In genomic region chr9:115154969-115155534, GRCh38 we compare ENCODE assay signal across 20 cellular contexts. TPM values are rescaled to one million over a fixed set of nuclear protein-coding genes. Genes with fewer than 3 reads are reported as not detected.
DNase-seq lines count a peak whose midpoint lies in the region; ATAC-seq and TF ChIP-seq lines count a peak whose summit lies in the region.
"Had no signal": no experiment of that assay in that cellular context is flagged by ENCODE, and none has a peak within 500 bp of the region (broad histone marks: within the 10 kb centered on the region; RNA-seq: fewer than 3 reads in every experiment).

No MANE protein-coding gene starts in this region.

- no peak for TF ChIP-seq CTCF in dorsolateral prefrontal cortex (IDR thresholded peaks at IDR 0.05 in 54 of 56, conservative IDR thresholded peaks at IDR 0.05 in 2 of 56; ENCODE audit: low read depth in 1 of 56, partially characterized antibody in 56 of 56)
- no peak for TF ChIP-seq CTCF in uterus (IDR thresholded peaks at IDR 0.05)

- H3K18ac ChIP-seq in trophoblast cell (ENCODE audit: low read length) = no peak overlapping the region

- H3K23ac ChIP-seq in trophoblast cell (ENCODE audit: low read length) = no peak overlapping the region

- H2BK5ac ChIP-seq in trophoblast cell (ENCODE audit: low read depth, low read length, poor library complexity) = no peak overlapping the region

- no peak overlapping the region for H3K27ac ChIP-seq in right cardiac atrium (ENCODE audit: low read length)
- H3K27ac ChIP-seq in dorsolateral prefrontal cortex = peak overlapping the region in 2 of 59 donors; percentile 4 to 28
- no peak overlapping the region for H3K27ac ChIP-seq in trophoblast cell (ENCODE audit: low read depth, low read length)
- H3K27ac ChIP-seq in uterus = peak overlapping the region; percentile 42 to 93
- H3K27ac ChIP-seq: C4-2B, SK-N-MC had no signal

- DNase-seq in left ventricle myocardium superior = no peak
- no peak for DNase-seq in right cardiac atrium
- peak in 7 of 10 donors; percentile 21 to 78 (median 44) for DNase-seq in dorsolateral prefrontal cortex
- no peak for DNase-seq in trophoblast cell
- no peak for DNase-seq in uterus
- no peak for DNase-seq in activated gamma-delta T cell treated with Interleukin-2 at 50 U/mL for 16 hours
- no peak for DNase-seq in middle frontal gyrus (ENCODE audit: extremely low spot score, low spot score)
- no peak for DNase-seq in activated effector memory CD4-positive, alpha-beta T cell treated with Interleukin-2 at 50 U/mL for 16 hours
- DNase-seq: CD8-positive, alpha-beta memory T cell; EL; GF-D8; KBM-7; NCI-H1092; NCI-H1436 treated with DMSO at 0.1 percent for 48 hours; NCI-H1930; NCI-H526 treated with DMSO at 0.1 percent for 48 hours; Right ventricle myocardium superior had no signal

- H3K36me3 ChIP-seq in trophoblast cell (ENCODE audit: control insufficient read depth in 1 of 2, insufficient read depth in 2 of 2, low read length in 2 of 2) (no peaks in the 10 kb centered on the region), uterus (no peaks in the 10 kb centered on the region)

- peaks cover 3% of the 10 kb centered on the region for H3K79me1 ChIP-seq in trophoblast cell (ENCODE audit: low read length)

- ATAC-seq in left ventricle myocardium superior = peak; percentile 24
- no peak for ATAC-seq in right cardiac atrium
- ATAC-seq: HepG2 had no signal

- H3K4me2 ChIP-seq in trophoblast cell (ENCODE audit: low read length) = no peak overlapping the region

- H2BK12ac ChIP-seq in trophoblast cell (ENCODE audit: low read length) = peak overlapping the region; percentile 67

- no peak overlapping the region for H3K9ac ChIP-seq in trophoblast cell (ENCODE audit: low read length)

- no peak overlapping the region for H4K12ac ChIP-seq in trophoblast cell (ENCODE audit: low read depth, low read length)

- H2AK5ac ChIP-seq in trophoblast cell (ENCODE audit: low read length) = peak overlapping the region; percentile 36

- no peak overlapping the region for H4K8ac ChIP-seq in trophoblast cell (ENCODE audit: low read depth, low read length)

- no peak for TF ChIP-seq POLR2A in uterus (IDR thresholded peaks at IDR 0.05)

- H3K4ac ChIP-seq in trophoblast cell (ENCODE audit: low read depth, low read length) = no peak overlapping the region

- H3K27me3 ChIP-seq in right cardiac atrium (ENCODE audit: control insufficient read depth, insufficient read depth) (no peaks in the 10 kb centered on the region), dorsolateral prefrontal cortex (no peaks in the 10 kb centered on the region), trophoblast cell (ENCODE audit: insufficient read depth, low read length) (no peaks in the 10 kb centered on the region), uterus (no peaks in the 10 kb centered on the region)

- no peaks in the 10 kb centered on the region for H3K79me2 ChIP-seq in trophoblast cell (ENCODE audit: control insufficient read depth, insufficient read depth, low read length, poor library complexity)

- H3K4me3 ChIP-seq in right cardiac atrium (ENCODE audit: low read length) = no peak overlapping the region
- H3K4me3 ChIP-seq in dorsolateral prefrontal cortex = no peak overlapping the region
- no peak overlapping the region for H3K4me3 ChIP-seq in trophoblast cell (ENCODE audit: low read depth, low read length)
- no peak overlapping the region for H3K4me3 ChIP-seq in uterus
- H3K4me3 ChIP-seq: SK-N-MC had no signal

- WGBS in right cardiac atrium = 84% methylated on average over 6 of the region's 6 CpGs
- no CpG with 5 or more reads among the region's 6 CpGs for WGBS in trophoblast cell (ENCODE audit: extremely low coverage, insufficient coverage, insufficient read length)

- H3K9me3 ChIP-seq in right cardiac atrium (ENCODE audit: control insufficient read depth, low read length) (no peaks in the 10 kb centered on the region), trophoblast cell (ENCODE audit: insufficient read depth, low read depth, low read length) (no peaks in the 10 kb centered on the region), uterus (no peaks in the 10 kb centered on the region)

- no peak overlapping the region for H4K91ac ChIP-seq in trophoblast cell (ENCODE audit: low read depth, low read length)

- intact Hi-C loops in left ventricle myocardium superior (cut with micrococcal nuclease) = no loop called here
- intact Hi-C loops in right cardiac atrium (cut with DNase I) = no loop called here
- intact Hi-C loops in dorsolateral prefrontal cortex (cut with DNase I) = no loop called here
- intact Hi-C loops in uterus (cut with DNase I; ENCODE audit: low total_unique reads) = no loop called here

- H3K14ac ChIP-seq in trophoblast cell (ENCODE audit: low read length) = peak overlapping the region; percentile 40

- H2AFZ ChIP-seq in trophoblast cell (ENCODE audit: insufficient read depth, low read length, poor library complexity) = no peak overlapping the region

- no peak overlapping the region for H2BK120ac ChIP-seq in trophoblast cell (ENCODE audit: insufficient read depth, low read length, poor library complexity)

- H3K4me1 ChIP-seq in right cardiac atrium (ENCODE audit: control insufficient read depth, insufficient read depth, low read length) (no peaks in the 10 kb centered on the region), trophoblast cell (ENCODE audit: control insufficient read depth in 1 of 2, insufficient read depth in 2 of 2, low read length in 2 of 2) (peaks cover 8 to 10% of the 10 kb centered on the region in 2 experiments), uterus (peaks cover 0 to 4% of the 10 kb centered on the region in 2 donors)

RNA-seq across cellular contexts. Expression of gene TNC, which starts 37.1 kb away (rescaled TPM):
- total RNA-seq in left ventricle myocardium superior (2.5 TPM), right cardiac atrium (10 to 100 TPM in 1 of 4 donors, 1 to 10 TPM in 3; 4.8 to 34.4 (median 7.4) TPM), dorsolateral prefrontal cortex (10 to 100 TPM in 67 of 120 experiments, 1 to 10 TPM in 53; 1.8 to 52.1 (median 11.5) TPM), uterus (100 to 1,000 TPM in 2 of 4 donors, 10 to 100 TPM in 2; 79.7 to 242 (median 161) TPM)
- polyA plus RNA-seq in right cardiac atrium = 2.5 TPM
- polyA plus RNA-seq in trophoblast cell (2013) = 111 and 117 TPM in 2 replicates
- total RNA-seq: HepG2 had no signal
- polyA plus RNA-seq: CD8-positive, alpha-beta memory T cell; HepG2 had no signal

Comparison
In these comparisons a context has a peak if more than half of its experiments do, and no peak if none do; other contexts are left out.
1. DNase-seq: peak in dorsolateral prefrontal cortex (7 of 10); none in left ventricle myocardium superior (single experiment), right cardiac atrium (0 of 3), trophoblast cell (0 of 2), uterus (0 of 2), activated gamma-delta T cell treated with Interleukin-2 at 50 U/mL for 16 hours (single experiment), middle frontal gyrus (single experiment) and activated effector memory CD4-positive, alpha-beta T cell treated with Interleukin-2 at 50 U/mL for 16 hours (single experiment).
2. H3K27ac ChIP-seq: peak in uterus (2 of 2); none in right cardiac atrium (single experiment) and trophoblast cell (single experiment).